In genomic region chr7:154339169-154339568, GRCh38 we compare ENCODE assay signal across 18 cellular contexts.
"Had no signal": no experiment of that assay in that cellular context is flagged by ENCODE, and none has a peak within 500 bp of the region (broad histone marks: within the 10 kb centered on the region; RNA-seq: fewer than 3 reads in every experiment).

No MANE protein-coding gene starts in this region.

- H3K9me3 Mint-ChIP-seq: endodermal cell, neural crest cell had no signal

- H3K27ac Mint-ChIP-seq: dendritic cell treated with granulocyte-macrophage colony-stimulating factor and Interleukin-4, amounts not matched to agents 40 ng/mL and 50 ng/mL, for 4 days; endodermal cell; natural killer cell had no signal

- H3K27me3 ChIP-seq: foreskin keratinocyte, hepatocyte, tibial artery, upper lobe of left lung, vagina had no signal

- H3K36me3 ChIP-seq: tibial artery, upper lobe of left lung, vagina had no signal

- H3K4me1 Mint-ChIP-seq: natural killer cell had no signal

- ATAC-seq: foreskin keratinocyte, left cardiac atrium, natural killer cell, right cardiac atrium had no signal

- H3K27ac ChIP-seq: foreskin keratinocyte, hepatocyte, tibial artery, upper lobe of left lung, vagina had no signal

- H3K27me3 Mint-ChIP-seq: dendritic cell treated with granulocyte-macrophage colony-stimulating factor and Interleukin-4, amounts not matched to agents 40 ng/mL and 50 ng/mL, for 4 days had no signal

- H3K4me1 ChIP-seq: foreskin keratinocyte, tibial artery, vagina had no signal

- DNase-seq: effector CD4-positive, alpha-beta T cell; endodermal cell; erythroblast; foreskin keratinocyte; kidney; left cardiac atrium; mammary epithelial cell; natural killer cell; right cardiac atrium; small intestine; stimulated activated CD4-positive, alpha-beta T cell treated with anti-CD3 and anti-CD28 coated beads, Interleukin-12 subunit alpha, Interleukin-12 subunit beta, amount 100 ng/mL, for 4 hours; stimulated activated naive CD4-positive, alpha-beta T cell treated with Interleukin-2 at 50 U/mL for 16 hours; tibial artery had no signal

- H3K9me3 ChIP-seq: tibial artery, vagina had no signal

- H3K4me3 ChIP-seq: hepatocyte, tibial artery, upper lobe of left lung, vagina had no signal

- H3K4me3 Mint-ChIP-seq: dendritic cell treated with granulocyte-macrophage colony-stimulating factor and Interleukin-4, amounts not matched to agents 40 ng/mL and 50 ng/mL, for 4 days; endodermal cell; natural killer cell; neural crest cell had no signal
